ENCODE assay signal across 1 cellular context in the genomic region with DNA sequence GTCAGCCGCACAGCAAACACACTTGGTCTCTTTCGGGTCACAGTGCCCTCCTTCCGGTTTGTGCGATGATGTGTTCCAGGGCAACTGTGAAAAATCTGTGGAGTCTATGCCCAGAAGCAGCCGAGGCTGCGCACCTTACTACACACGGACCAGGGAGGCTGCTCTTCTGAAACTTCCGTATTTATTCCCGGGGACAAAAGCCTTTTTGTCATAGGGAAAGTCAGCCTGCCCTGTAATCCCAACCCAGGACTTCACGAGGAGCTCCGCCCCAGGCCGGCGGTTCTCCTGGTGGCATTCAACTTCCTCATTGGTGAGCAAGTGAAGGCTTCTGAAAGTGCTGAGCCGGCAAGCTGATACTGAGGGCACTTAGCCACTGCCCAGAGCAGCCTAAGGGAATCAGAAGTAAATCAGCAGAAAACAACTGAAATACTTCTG.
TF ChIP-seq lines count a peak whose summit lies in the region.

No MANE protein-coding gene starts in this region.

TF ChIP-seq in GM12878, 131 proteins besides CTCF, POLR2A, EP300 and RAD21 (continued from another document):
- TF ChIP-seq, protein P1, sequence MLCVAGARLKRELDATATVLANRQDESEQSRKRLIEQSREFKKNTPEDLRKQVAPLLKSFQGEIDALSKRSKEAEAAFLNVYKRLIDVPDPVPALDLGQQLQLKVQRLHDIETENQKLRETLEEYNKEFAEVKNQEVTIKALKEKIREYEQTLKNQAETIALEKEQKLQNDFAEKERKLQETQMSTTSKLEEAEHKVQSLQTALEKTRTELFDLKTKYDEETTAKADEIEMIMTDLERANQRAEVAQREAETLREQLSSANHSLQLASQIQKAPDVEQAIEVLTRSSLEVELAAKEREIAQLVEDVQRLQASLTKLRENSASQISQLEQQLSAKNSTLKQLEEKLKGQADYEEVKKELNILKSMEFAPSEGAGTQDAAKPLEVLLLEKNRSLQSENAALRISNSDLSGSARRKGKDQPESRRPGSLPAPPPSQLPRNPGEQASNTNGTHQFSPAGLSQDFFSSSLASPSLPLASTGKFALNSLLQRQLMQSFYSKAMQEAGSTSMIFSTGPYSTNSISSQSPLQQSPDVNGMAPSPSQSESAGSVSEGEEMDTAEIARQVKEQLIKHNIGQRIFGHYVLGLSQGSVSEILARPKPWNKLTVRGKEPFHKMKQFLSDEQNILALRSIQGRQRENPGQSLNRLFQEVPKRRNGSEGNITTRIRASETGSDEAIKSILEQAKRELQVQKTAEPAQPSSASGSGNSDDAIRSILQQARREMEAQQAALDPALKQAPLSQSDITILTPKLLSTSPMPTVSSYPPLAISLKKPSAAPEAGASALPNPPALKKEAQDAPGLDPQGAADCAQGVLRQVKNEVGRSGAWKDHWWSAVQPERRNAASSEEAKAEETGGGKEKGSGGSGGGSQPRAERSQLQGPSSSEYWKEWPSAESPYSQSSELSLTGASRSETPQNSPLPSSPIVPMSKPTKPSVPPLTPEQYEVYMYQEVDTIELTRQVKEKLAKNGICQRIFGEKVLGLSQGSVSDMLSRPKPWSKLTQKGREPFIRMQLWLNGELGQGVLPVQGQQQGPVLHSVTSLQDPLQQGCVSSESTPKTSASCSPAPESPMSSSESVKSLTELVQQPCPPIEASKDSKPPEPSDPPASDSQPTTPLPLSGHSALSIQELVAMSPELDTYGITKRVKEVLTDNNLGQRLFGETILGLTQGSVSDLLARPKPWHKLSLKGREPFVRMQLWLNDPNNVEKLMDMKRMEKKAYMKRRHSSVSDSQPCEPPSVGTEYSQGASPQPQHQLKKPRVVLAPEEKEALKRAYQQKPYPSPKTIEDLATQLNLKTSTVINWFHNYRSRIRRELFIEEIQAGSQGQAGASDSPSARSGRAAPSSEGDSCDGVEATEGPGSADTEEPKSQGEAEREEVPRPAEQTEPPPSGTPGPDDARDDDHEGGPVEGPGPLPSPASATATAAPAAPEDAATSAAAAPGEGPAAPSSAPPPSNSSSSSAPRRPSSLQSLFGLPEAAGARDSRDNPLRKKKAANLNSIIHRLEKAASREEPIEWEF (IDR thresholded peaks at IDR 0.05; ENCODE audit: insufficient replicate concordance, low read depth, low read length) = no peak
- TF ChIP-seq YBX1 (IDR thresholded peaks at IDR 0.05) = no peak
- no peak for TF ChIP-seq MYC (IDR thresholded peaks at IDR 0.05; ENCODE audit: insufficient read depth, insufficient read length, insufficient replicate concordance, low read length, severe bottlenecking)
- TF ChIP-seq NRF1 (conservative IDR thresholded peaks at IDR 0.05; ENCODE audit: low read depth, low read length) = no peak
- TF ChIP-seq, protein P2, sequence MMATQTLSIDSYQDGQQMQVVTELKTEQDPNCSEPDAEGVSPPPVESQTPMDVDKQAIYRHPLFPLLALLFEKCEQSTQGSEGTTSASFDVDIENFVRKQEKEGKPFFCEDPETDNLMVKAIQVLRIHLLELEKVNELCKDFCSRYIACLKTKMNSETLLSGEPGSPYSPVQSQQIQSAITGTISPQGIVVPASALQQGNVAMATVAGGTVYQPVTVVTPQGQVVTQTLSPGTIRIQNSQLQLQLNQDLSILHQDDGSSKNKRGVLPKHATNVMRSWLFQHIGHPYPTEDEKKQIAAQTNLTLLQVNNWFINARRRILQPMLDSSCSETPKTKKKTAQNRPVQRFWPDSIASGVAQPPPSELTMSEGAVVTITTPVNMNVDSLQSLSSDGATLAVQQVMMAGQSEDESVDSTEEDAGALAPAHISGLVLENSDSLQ (IDR thresholded peaks at IDR 0.05) = no peak
